Comparison of ENCODE assay signal across 29 cellular contexts in genomic region chr3:184164648-184165330, GRCh38.
"Had no signal": no experiment of that assay in that cellular context is flagged by ENCODE, and none has a peak within 500 bp of the region (broad histone marks: within the 10 kb centered on the region; RNA-seq: fewer than 3 reads in every experiment).

No MANE protein-coding gene starts in this region.

- H3K27ac ChIP-seq: adrenal gland, Peyer's patch, RWPE1, SJCRH30, VCaP had no signal

- ATAC-seq: activated T-cell treated with anti-CD3 and anti-CD28 coated beads, Interleukin-2, amount 50 U/mL, for 72 hours; K562 had no signal

- H3K9me3 ChIP-seq: adrenal gland, Peyer's patch, SJCRH30, SK-N-SH had no signal

- DNase-seq: activated CD4-positive, alpha-beta memory T cell treated with anti-CD3 and anti-CD28 coated beads, Interleukin-2, amount 10 ng/mL, durations not matched to agents 7 days and 5 days; activated CD4-positive, alpha-beta T cell treated with anti-CD3 and anti-CD28 coated beads, Interleukin-2, amount 50 U/mL, for 1 hour; activated CD4-positive, CD25-positive, alpha-beta regulatory T cell; activated CD8-positive, alpha-beta memory T cell treated with anti-CD3 and anti-CD28 coated beads, Interleukin-2, amount 50 U/mL, for 4 hours; activated naive CD4-positive, alpha-beta T cell treated with anti-CD3 and anti-CD28 coated beads, Interleukin-2, amount 50 U/mL, for 16 hours; activated naive CD8-positive, alpha-beta T cell treated with anti-CD3 and anti-CD28 coated beads, Interleukin-2, amount 10 ng/mL, durations not matched to agents 7 days and 5 days; activated T-cell treated with anti-CD3 and anti-CD28 coated beads, Interleukin-2, amount 50 U/mL, for 72 hours; adrenal gland; anterior cingulate cortex; Karpas-422; MM.1S; NCI-H1105; NCI-H1436; NCI-H1694 treated with DMSO at 0.1 percent for 48 hours; NCI-H2029 treated with DMSO at 0.1 percent for 48 hours; NCI-H345; NCI-H510A; NCI-H526 treated with DMSO at 0.1 percent for 48 hours; NCI-H82; NK-92 treated with Interleukin-12 subunit alpha and Interleukin-12 subunit beta, amount 100 ng/mL, for 24 hours; OCI-M1; Peyer's patch; Right ventricle myocardium superior; SJCRH30; SK-N-SH; T-helper 1 cell had no signal

- FAIRE-seq: K562 had no signal

- H3K27me3 ChIP-seq: adrenal gland, Peyer's patch, SJCRH30 had no signal

- H3K4me1 ChIP-seq: SJCRH30 had no signal

- H3K4me3 ChIP-seq: adrenal gland, K562, Peyer's patch, SJCRH30 had no signal
